In genomic region chr17:81045590-81046095, GRCh38 we compare ENCODE assay signal across 14 cellular contexts. TPM values are rescaled to one million over a fixed set of nuclear protein-coding genes. Genes with fewer than 3 reads are reported as not detected.
DNase-seq lines count a peak whose midpoint lies in the region; FAIRE-seq and TF ChIP-seq lines count a peak whose summit lies in the region.
"Had no signal": no experiment of that assay in that cellular context is flagged by ENCODE, and none has a peak within 500 bp of the region (broad histone marks: within the 10 kb centered on the region; RNA-seq: fewer than 3 reads in every experiment).

No MANE protein-coding gene starts in this region.

- no peak for FAIRE-seq in keratinocyte (lab: Jason Lieb, UNC)

- DNase-seq in Caco-2 (no peak), adrenal gland (no peak), keratinocyte (ENCODE audit: low read depth, low spot score) (no peak), sigmoid colon (no peak), OCI-M1 (lab: John Stamatoyannopoulos, UW) (no peak), UCSD-AML1 (lab: John Stamatoyannopoulos, UW; ENCODE audit: unreplicated experiment) (no peak), occipital lobe (lab: John Stamatoyannopoulos, UW) (no peak), NAMALWA (ENCODE audit: low spot score) (no peak)
- DNase-seq: activated CD8-positive, alpha-beta T cell treated with anti-CD3 and anti-CD28 coated beads, Interleukin-2, amount 10 ng/mL, durations not matched to agents 7 days and 5 days; midbrain; Peyer's patch had no signal

- H3K36me3 Mint-ChIP-seq in Caco-2 (ENCODE audit: insufficient read depth, unreplicated experiment) = peaks cover 52% of the 10 kb centered on the region

- no peaks in the 10 kb centered on the region for H3K27me3 Mint-ChIP-seq in Caco-2 (ENCODE audit: insufficient read depth, unreplicated experiment)

- no peaks in the 10 kb centered on the region for H3K9me3 Mint-ChIP-seq in Caco-2 (ENCODE audit: unreplicated experiment)
- H3K9me3 Mint-ChIP-seq: activated T-helper 1 cell treated with anti-CD3 and anti-CD28 coated beads, Interleukin-12 subunit alpha, Interleukin-12 subunit beta, Interleukin-2, Interleukin-4 antibody, amounts not matched to agents 30 ng/mL and 10 ng/mL and 1 ng/mL, durations not matched to agents 14 hours and 24 hours and 36 hours had no signal

- no peak for TF ChIP-seq EP300 in sigmoid colon (IDR thresholded peaks at IDR 0.05)

- H2AFZ ChIP-seq in keratinocyte (ENCODE audit: control insufficient read depth, low read length) = no peak overlapping the region
- H2AFZ ChIP-seq: GM23248 had no signal

- POLR2A ChIA-PET in Caco-2 (lab: Charles Lee) = no interaction called here

- H4K20me1 ChIP-seq in keratinocyte (ENCODE audit: control insufficient read depth, extremely low read depth, insufficient read depth, low read length) = peaks cover 2% of the 10 kb centered on the region

- BruUV-seq in Caco-2 (replicated peaks; lab: Mats Ljungman, UMichigan) = no TSS peak

- no peak for TF ChIP-seq POLR2A in adrenal gland (IDR thresholded peaks at IDR 0.05)
- no peak for TF ChIP-seq POLR2A in sigmoid colon (IDR thresholded peaks at IDR 0.05)

- H3K27ac ChIP-seq in adrenal gland = peak overlapping the region in 4 of 5 donors; percentile 49 to 89 (median 71)
- H3K27ac ChIP-seq in keratinocyte (ENCODE audit: control insufficient read depth, insufficient read depth, low read length) = no peak overlapping the region
- H3K27ac ChIP-seq in sigmoid colon = peak overlapping the region; percentile 67 to 92 (median 80)
- H3K27ac ChIP-seq: GM23248 had no signal

- peak overlapping the region; percentile 97 for H3K27ac Mint-ChIP-seq in Caco-2 (ENCODE audit: unreplicated experiment)
- H3K27ac Mint-ChIP-seq: activated CD8-positive, alpha-beta T cell treated with anti-CD3 and anti-CD28 coated beads, Interleukin-2, amount 10 ng/mL, durations not matched to agents 7 days and 5 days; activated T-helper 1 cell treated with anti-CD3 and anti-CD28 coated beads, Interleukin-12 subunit alpha, Interleukin-12 subunit beta, Interleukin-2, Interleukin-4 antibody, amounts not matched to agents 30 ng/mL and 10 ng/mL and 1 ng/mL, durations not matched to agents 14 hours and 24 hours and 36 hours had no signal

- dilution Hi-C loops in keratinocyte (cut with MboI; ENCODE audit: extremely low pct_ligation_motif_present, low sequenced_read_pairs) = no loop called here

- H3K4me3 ChIP-seq in Caco-2 (ENCODE audit: low read depth, low read length) = no peak overlapping the region
- no peak overlapping the region for H3K4me3 ChIP-seq in adrenal gland
- H3K4me3 ChIP-seq in keratinocyte (ENCODE audit: control insufficient read depth in 2 of 3, extremely low read depth in 1 of 3, insufficient read depth in 2 of 3, low read depth in 1 of 3, low read length in 3 of 3) = no peak overlapping the region
- no peak overlapping the region for H3K4me3 ChIP-seq in sigmoid colon
- H3K4me3 ChIP-seq: GM23248, skin epidermis had no signal

- H3K9me3 ChIP-seq in Caco-2 = no peaks in the 10 kb centered on the region
- H3K9me3 ChIP-seq in adrenal gland (replicated peaks in 1 of 3) = no peaks in the 10 kb centered on the region
- H3K9me3 ChIP-seq in keratinocyte (ENCODE audit: control insufficient read depth, low read depth, low read length) = no peaks in the 10 kb centered on the region
- H3K9me3 ChIP-seq in sigmoid colon = no peaks in the 10 kb centered on the region
- H3K9me3 ChIP-seq: Peyer's patch had no signal

- no peak for TF ChIP-seq CTCF in Caco-2 (IDR thresholded peaks at IDR 0.05; ENCODE audit: insufficient read depth in 1 of 2, low read depth in 1 of 2, low read length in 1 of 2, severe bottlenecking in 1 of 2, unreplicated experiment in 1 of 2)
- TF ChIP-seq CTCF in adrenal gland (IDR thresholded peaks at IDR 0.05) = no peak
- no peak for TF ChIP-seq CTCF in keratinocyte (optimal IDR thresholded peaks at IDR 0.05 in 1 of 3, IDR thresholded peaks at IDR 0.05 in 1 of 3, conservative IDR thresholded peaks at IDR 0.05 in 1 of 3; ENCODE audit: extremely low read depth in 1 of 3, insufficient read depth in 2 of 3, low read length in 3 of 3)
- TF ChIP-seq CTCF in sigmoid colon (IDR thresholded peaks at IDR 0.05) = no peak

- no peak overlapping the region for H3K4me2 ChIP-seq in keratinocyte (ENCODE audit: control insufficient read depth, extremely low read depth, insufficient read depth, low read depth, low read length)

- H3K9ac ChIP-seq in keratinocyte (ENCODE audit: control insufficient read depth, extremely low read depth, insufficient read depth, low read length) = peak overlapping the region; percentile 7
- H3K9ac ChIP-seq: GM23248 had no signal

- 59 to 80% (median 71%) methylated on average over 1 to 9 of the region's 9 CpGs for WGBS in adrenal gland, 4 donors
- WGBS in sigmoid colon, 2 donors = 45 to 59% methylated on average over 9 of the region's 9 CpGs

- H3K27me3 ChIP-seq in Caco-2 (replicated peaks; ENCODE audit: control insufficient read depth, insufficient read depth, low read length) = no peaks in the 10 kb centered on the region
- no peaks in the 10 kb centered on the region for H3K27me3 ChIP-seq in adrenal gland
- H3K27me3 ChIP-seq in keratinocyte (ENCODE audit: control insufficient read depth, extremely low read depth, insufficient read depth, low read length) = no peaks in the 10 kb centered on the region
- no peaks in the 10 kb centered on the region for H3K27me3 ChIP-seq in sigmoid colon
- H3K27me3 ChIP-seq: Peyer's patch had no signal

- H3K36me3 ChIP-seq in Caco-2 (ENCODE audit: control insufficient read depth, insufficient read depth, low read length) = peaks cover 1% of the 10 kb centered on the region; the same call in 1 of the 2 replicates
- H3K36me3 ChIP-seq in adrenal gland (replicated peaks in 1 of 2) = no peaks in the 10 kb centered on the region
- peaks cover 9 to 10% of the 10 kb centered on the region in 2 experiments for H3K36me3 ChIP-seq in keratinocyte (ENCODE audit: control insufficient read depth in 2 of 2, extremely low read depth in 1 of 2, insufficient read depth in 2 of 2, low read length in 2 of 2)
- no peaks in the 10 kb centered on the region for H3K36me3 ChIP-seq in sigmoid colon
- H3K36me3 ChIP-seq: Peyer's patch had no signal

- H3K79me2 ChIP-seq in keratinocyte (ENCODE audit: control insufficient read depth, insufficient read depth, low read length) = peaks cover 96% of the 10 kb centered on the region

- CTCF ChIA-PET in Caco-2 (lab: Charles Lee) = no interaction called here

- H3K4me1 ChIP-seq in Caco-2 (peaks cover 63% of the 10 kb centered on the region), adrenal gland (replicated peaks in 1 of 2) (peaks cover 14 to 70% of the 10 kb centered on the region in 2 donors), keratinocyte (ENCODE audit: control insufficient read depth, extremely low read depth, insufficient read depth, low read length) (peaks cover 74% of the 10 kb centered on the region), sigmoid colon (peaks cover 0 to 98% (median 93%) of the 10 kb centered on the region in 4 donors)

- H3K9me1 ChIP-seq in keratinocyte (ENCODE audit: control insufficient read depth, extremely low read depth, insufficient read depth, low read length) = peaks cover 6% of the 10 kb centered on the region

- no peak overlapping the region for H3K4me3 Mint-ChIP-seq in Caco-2 (ENCODE audit: unreplicated experiment)
- H3K4me3 Mint-ChIP-seq: activated CD8-positive, alpha-beta T cell treated with anti-CD3 and anti-CD28 coated beads, Interleukin-2, amount 10 ng/mL, durations not matched to agents 7 days and 5 days; activated T-helper 1 cell treated with anti-CD3 and anti-CD28 coated beads, Interleukin-12 subunit alpha, Interleukin-12 subunit beta, Interleukin-2, Interleukin-4 antibody, amounts not matched to agents 30 ng/mL and 10 ng/mL and 1 ng/mL, durations not matched to agents 14 hours and 24 hours and 36 hours had no signal

- intact Hi-C loops in Caco-2 (cut with micrococcal nuclease; ENCODE audit: unreplicated experiment) (no loop called here), adrenal gland (cut with DNase I) (no loop called here), sigmoid colon (cut with DNase I) (no loop called here)

- H3K4me1 Mint-ChIP-seq in Caco-2 (ENCODE audit: low read depth, unreplicated experiment) = peaks cover 42% of the 10 kb centered on the region

RNA-seq across cellular contexts. Expression of gene BAIAP2, which starts 10.7 kb away (rescaled TPM):
- 52.6 and 57.7 TPM in 2 replicates for total RNA-seq in Caco-2 (2022)
- 10 to 100 TPM in 7 of 8 donors, 1 to 10 TPM in 1; 7.8 to 19.9 (median 15.3) TPM for total RNA-seq in adrenal gland
- 10 to 100 TPM in 2 of 3 donors, 1 to 10 TPM in 1; 8.7 to 33.4 (median 12.1) TPM for polyA plus RNA-seq in adrenal gland
- 48.9 to 74.4 TPM (median 56.7 TPM) in 3 replicates for polyA plus RNA-seq in keratinocyte
- 102 TPM for polyA plus RNA-seq in keratinocyte (2011; ENCODE audit: low read depth)
- 30.3 and 63.1 TPM in 2 replicates for polyA plus RNA-seq in keratinocyte (2011; cell fraction: cytosol; rRNA removed)
- polyA plus RNA-seq in keratinocyte (2011; cell fraction: nucleus; rRNA removed) = 87.9 and 109 TPM in 2 replicates
- 66.3 and 124 TPM in 2 replicates for polyA plus RNA-seq in keratinocyte (2012; ENCODE audit: low replicate concordance)
- 44.6 to 102 TPM (median 54.9 TPM) in 3 replicates for polyA minus RNA-seq in keratinocyte
- polyA minus RNA-seq in keratinocyte (2011; cell fraction: cytosol; rRNA and poly(A)+ RNA removed) = 94.8 TPM
- 66.4 and 99.6 TPM in 2 replicates for polyA minus RNA-seq in keratinocyte (2011; cell fraction: nucleus; rRNA and poly(A)+ RNA removed)
- total RNA-seq in sigmoid colon = 10 to 100 TPM; 32.6 to 52.3 (median 50.9) TPM
- 10 to 100 TPM in 2 of 3 donors, 1 to 10 TPM in 1; 6.5 to 17.2 (median 14.4) TPM for polyA plus RNA-seq in sigmoid colon
- total RNA-seq in occipital lobe = 26.2 TPM

RNA-seq across cellular contexts. Expression of gene CHMP6, which starts 54.0 kb away (rescaled TPM):
- total RNA-seq in Caco-2 (2022) = 20.1 and 23.2 TPM in 2 replicates
- 10 to 100 TPM; 22.6 to 35.3 (median 27.0) TPM for total RNA-seq in adrenal gland
- polyA plus RNA-seq in adrenal gland = 10 to 100 TPM; 23.8 to 33.7 (median 24.4) TPM
- 14.5 to 26.7 TPM (median 20.9 TPM) in 3 replicates for polyA plus RNA-seq in keratinocyte
- polyA plus RNA-seq in keratinocyte (2011; ENCODE audit: low read depth) = 18.9 TPM
- 12.8 and 20.2 TPM in 2 replicates for polyA plus RNA-seq in keratinocyte (2011; cell fraction: cytosol; rRNA removed)
- polyA plus RNA-seq in keratinocyte (2011; cell fraction: nucleus; rRNA removed) = 12.8 and 15.0 TPM in 2 replicates
- 5.6 and 22.8 TPM in 2 replicates for polyA plus RNA-seq in keratinocyte (2012; ENCODE audit: low replicate concordance)
- 7.6 to 13.2 TPM (median 10.2 TPM) in 3 replicates for polyA minus RNA-seq in keratinocyte
- 19.2 TPM for polyA minus RNA-seq in keratinocyte (2011; cell fraction: cytosol; rRNA and poly(A)+ RNA removed)
- polyA minus RNA-seq in keratinocyte (2011; cell fraction: nucleus; rRNA and poly(A)+ RNA removed) = 8.2 and 9.0 TPM in 2 replicates
- total RNA-seq in sigmoid colon = 10 to 100 TPM; 15.7 to 28.2 (median 22.2) TPM
- polyA plus RNA-seq in sigmoid colon = 10 to 100 TPM; 36.3 to 40.4 (median 37.2) TPM
- 11.7 TPM for total RNA-seq in occipital lobe
